ENCODE assay signal across 8 cellular contexts in the genomic region with DNA sequence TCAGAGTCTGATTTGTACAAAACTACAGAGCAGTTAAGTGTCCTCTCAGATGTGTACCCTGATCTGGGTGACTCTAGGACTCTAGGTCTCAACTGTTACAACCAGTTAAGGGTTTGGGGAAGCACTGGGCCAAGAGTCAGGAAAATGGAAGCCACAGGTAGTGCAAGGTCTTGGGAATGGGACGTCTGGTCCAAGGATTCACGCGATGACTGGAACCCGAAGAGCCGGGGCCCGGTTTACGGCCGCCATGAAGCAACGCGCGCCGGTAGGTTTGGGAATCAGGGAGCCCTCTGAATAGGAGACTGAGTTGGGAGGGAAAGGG. TPM values are rescaled to one million over a fixed set of nuclear protein-coding genes. Genes with fewer than 3 reads are reported as not detected.
A peak's percentile ranks its signal among the peaks of the same experiment; 100 is the strongest.
DNase-seq lines count a peak whose midpoint lies in the region; ATAC-seq and TF ChIP-seq lines count a peak whose summit lies in the region.

No MANE protein-coding gene starts in this region.

- peak overlapping the region in 1 of 7 donors; percentile 69 for H3K27ac Mint-ChIP-seq in CD14-positive monocyte

- H3K4me3 ChIP-seq in LNCaP clone FGC (ENCODE audit: low read depth, low read length): peak overlapping the region; percentile 59
- peak overlapping the region; percentile 59 for H3K4me3 ChIP-seq in choroid plexus epithelial cell (ENCODE audit: low read depth, low read length)
- no peak overlapping the region for H3K4me3 ChIP-seq in mucosa of stomach (ENCODE audit: low read length)

- H3K27me3 ChIP-seq in mucosa of stomach (ENCODE audit: control insufficient read depth, insufficient read depth, low read length): no peaks in the 10 kb centered on the region

- peaks cover 0 to 6% (median 0%) of the 10 kb centered on the region in 7 donors for H3K9me3 Mint-ChIP-seq in CD14-positive monocyte

- no peaks in the 10 kb centered on the region for H3K36me3 Mint-ChIP-seq in CD14-positive monocyte

- ATAC-seq in GM21528 (IDR thresholded peaks at IDR 0.05; ENCODE audit: low FRiP score, unreplicated experiment) (peak; percentile 21), GM18861 (IDR thresholded peaks at IDR 0.05; ENCODE audit: unreplicated experiment) (no peak)

- H3K9me3 ChIP-seq in mucosa of stomach (ENCODE audit: control insufficient read depth, low read length): no peaks in the 10 kb centered on the region

- H3K9ac ChIP-seq in mucosa of stomach (ENCODE audit: low read length): peak overlapping the region; percentile 74

- peaks cover 10% of the 10 kb centered on the region for H3K4me1 ChIP-seq in mucosa of stomach (ENCODE audit: control insufficient read depth, insufficient read depth, low read length)

- intact Hi-C loops in CD14-positive monocyte (cut with micrococcal nuclease): no loop called here

- no peaks in the 10 kb centered on the region for H3K27me3 Mint-ChIP-seq in CD14-positive monocyte (ENCODE audit: low read depth in 3 of 3)

- peak overlapping the region; percentile 85 to 86 for H3K4me3 Mint-ChIP-seq in CD14-positive monocyte

- no peak for DNase-seq in CD14-positive monocyte (ENCODE audit: low spot score)
- DNase-seq in LNCaP clone FGC (ENCODE audit: low read depth): no peak
- peak; percentile 21 for DNase-seq in choroid plexus epithelial cell (ENCODE audit: low read depth)
- DNase-seq in NCI-H2081 (lab: John Stamatoyannopoulos, UW): no peak
- no peak for DNase-seq in stimulated activated CD4-positive, alpha-beta T cell treated with anti-CD3 and anti-CD28 coated beads, Interleukin-15, amount 100 ng/mL, for 24 hours

- peaks cover 6% of the 10 kb centered on the region for H3K4me1 Mint-ChIP-seq in CD14-positive monocyte

- no peaks in the 10 kb centered on the region for H3K36me3 ChIP-seq in mucosa of stomach (ENCODE audit: control insufficient read depth, insufficient read depth, low read length)

- no peak for TF ChIP-seq CTCF in CD14-positive monocyte (IDR thresholded peaks at IDR 0.05)
- TF ChIP-seq CTCF in LNCaP clone FGC (IDR thresholded peaks at IDR 0.05; ENCODE audit: control insufficient read depth, extremely low read depth, insufficient read depth): no peak
- no peak for TF ChIP-seq CTCF in choroid plexus epithelial cell (conservative IDR thresholded peaks at IDR 0.05; ENCODE audit: low read depth, low read length)

RNA-seq across cellular contexts. Expression of a gene that starts 0.3 kb away (rescaled TPM):
- polyA plus RNA-seq in CD14-positive monocyte: 10 to 100 TPM; 54.5 to 56.4 TPM
